In the genomic region with DNA sequence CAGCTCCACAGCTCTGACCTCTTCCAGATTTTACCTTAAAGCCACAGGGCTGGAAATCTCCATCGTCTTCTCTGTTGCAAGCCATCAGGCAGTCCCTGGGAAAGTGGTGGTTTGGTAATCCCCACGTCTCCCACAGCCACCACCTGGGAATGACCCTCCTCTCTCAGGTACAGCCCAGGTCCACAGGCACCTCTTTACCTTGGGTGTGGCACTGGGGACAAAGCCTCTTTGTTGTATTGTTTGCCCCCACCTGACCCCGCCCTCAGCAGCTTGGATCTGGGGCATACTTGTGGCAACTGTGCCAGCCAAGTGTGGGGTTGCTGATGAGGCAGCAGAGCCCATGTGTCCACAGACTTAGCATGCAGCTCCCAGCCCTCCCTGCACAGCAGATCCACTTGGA, we compare ENCODE assay signal across 23 cellular contexts.
A peak's percentile ranks its signal among the peaks of the same experiment; 100 is the strongest.
DNase-seq lines count a peak whose midpoint lies in the region; ATAC-seq and TF ChIP-seq lines count a peak whose summit lies in the region.
"Had no signal": no experiment of that assay in that cellular context is flagged by ENCODE, and none has a peak within 500 bp of the region (broad histone marks: within the 10 kb centered on the region; RNA-seq: fewer than 3 reads in every experiment).

No MANE protein-coding gene starts in this region.

- peak; percentile 6 for TF ChIP-seq EP300 in transverse colon (IDR thresholded peaks at IDR 0.05; ENCODE audit: low read depth)

- H3K4me3 ChIP-seq in hepatocyte: no peak overlapping the region
- peak overlapping the region in 2 of 4 donors; percentile 12 to 15 for H3K4me3 ChIP-seq in transverse colon
- H3K4me3 ChIP-seq: gastrocnemius medialis, lung, Peyer's patch, smooth muscle cell, thoracic aorta, uterus had no signal

- H3K4me1 ChIP-seq in hepatocyte (ENCODE audit: insufficient read depth) (peaks cover 12% of the 10 kb centered on the region), transverse colon (peaks cover 0 to 48% (median 28%) of the 10 kb centered on the region in 4 donors)
- H3K4me1 ChIP-seq: parathyroid adenoma, uterus had no signal

- ATAC-seq in GM21423 (IDR thresholded peaks at IDR 0.05; ENCODE audit: unreplicated experiment): no peak
- ATAC-seq: gastrocnemius medialis had no signal

- H3K27ac Mint-ChIP-seq in activated naive CD8-positive, alpha-beta T cell: peak overlapping the region; percentile 1
- no peak overlapping the region for H3K27ac Mint-ChIP-seq in activated naive CD8-positive, alpha-beta T cell treated with anti-CD3 and anti-CD28 coated beads for 36 hours
- peak overlapping the region; percentile 96 for H3K27ac Mint-ChIP-seq in T-helper 2 cell treated with Interferon-gamma antibody and Interleukin-4, amounts not matched to agents 5 μg/mL and 100 μg/mL, for 36 hours
- H3K27ac Mint-ChIP-seq: stimulated activated naive CD8-positive, alpha-beta T cell treated with anti-CD3 and anti-CD28 coated beads, Interleukin-15, Interleukin-2, amounts not matched to agents 100 ng/mL and 50 ng/mL, for 24 hours had no signal

- no peak overlapping the region for H3K27ac ChIP-seq in hepatocyte
- peak overlapping the region; percentile 62 to 83 (median 80) for H3K27ac ChIP-seq in transverse colon
- H3K27ac ChIP-seq: gastrocnemius medialis, HL-60, parathyroid adenoma, thoracic aorta, uterus had no signal

- H3K9me2 ChIP-seq in hepatocyte (replicated peaks; ENCODE audit: insufficient read depth): no peaks in the 10 kb centered on the region

- H3K4me3 Mint-ChIP-seq in activated naive CD8-positive, alpha-beta T cell: no peak overlapping the region
- H3K4me3 Mint-ChIP-seq in activated naive CD8-positive, alpha-beta T cell treated with anti-CD3 and anti-CD28 coated beads for 36 hours: no peak overlapping the region
- H3K4me3 Mint-ChIP-seq in T-helper 2 cell treated with Interferon-gamma antibody and Interleukin-4, amounts not matched to agents 5 μg/mL and 100 μg/mL, for 36 hours: peak overlapping the region; percentile 71
- H3K4me3 Mint-ChIP-seq: central memory CD8-positive, alpha-beta T cell; stimulated activated naive CD8-positive, alpha-beta T cell treated with anti-CD3 and anti-CD28 coated beads, Interleukin-15, Interleukin-2, amounts not matched to agents 100 ng/mL and 50 ng/mL, for 24 hours had no signal

- in situ Hi-C loops in transverse colon (cut with MboI; ENCODE audit: low pct_ligation_motif_present in 1 of 4, low pct_unique_long_range_greater_than_20kb in 1 of 4, low sequenced_read_pairs in 3 of 4): no loop called here

- H3K36me3 ChIP-seq in hepatocyte (replicated peaks; ENCODE audit: insufficient read depth, low read depth) (no peaks in the 10 kb centered on the region), transverse colon (no peaks in the 10 kb centered on the region)
- H3K36me3 ChIP-seq: gastrocnemius medialis, Peyer's patch, thoracic aorta, uterus had no signal

- TF ChIP-seq CTCF in hepatocyte (IDR thresholded peaks at IDR 0.05; ENCODE audit: poor library complexity) (no peak), transverse colon (IDR thresholded peaks at IDR 0.05) (no peak)

- H3K36me3 Mint-ChIP-seq in activated naive CD8-positive, alpha-beta T cell: no peaks in the 10 kb centered on the region
- H3K36me3 Mint-ChIP-seq in activated naive CD8-positive, alpha-beta T cell treated with anti-CD3 and anti-CD28 coated beads for 36 hours: peaks cover 3% of the 10 kb centered on the region
- peaks cover 30% of the 10 kb centered on the region for H3K36me3 Mint-ChIP-seq in T-helper 2 cell treated with Interferon-gamma antibody and Interleukin-4, amounts not matched to agents 5 μg/mL and 100 μg/mL, for 36 hours (ENCODE audit: low read depth)

- H3K4me2 ChIP-seq in hepatocyte: no peak overlapping the region
- H3K4me2 ChIP-seq: smooth muscle cell had no signal

- peaks cover 19% of the 10 kb centered on the region for H3K4me1 Mint-ChIP-seq in activated naive CD8-positive, alpha-beta T cell (ENCODE audit: low read depth)
- peaks cover 31% of the 10 kb centered on the region for H3K4me1 Mint-ChIP-seq in activated naive CD8-positive, alpha-beta T cell treated with anti-CD3 and anti-CD28 coated beads for 36 hours
- H3K4me1 Mint-ChIP-seq in T-helper 2 cell treated with Interferon-gamma antibody and Interleukin-4, amounts not matched to agents 5 μg/mL and 100 μg/mL, for 36 hours (ENCODE audit: low read depth): peaks cover 87% of the 10 kb centered on the region
- H3K4me1 Mint-ChIP-seq: central memory CD8-positive, alpha-beta T cell had no signal

- DNase-seq in activated naive CD8-positive, alpha-beta T cell treated with anti-CD3 and anti-CD28 coated beads for 36 hours: no peak
- DNase-seq in T-helper 2 cell treated with Interferon-gamma antibody and Interleukin-4, amounts not matched to agents 5 μg/mL and 100 μg/mL, for 36 hours (ENCODE audit: low spot score): no peak
- peak; percentile 6 for DNase-seq in hepatocyte (ENCODE audit: low spot score)
- DNase-seq in transverse colon: peak; percentile 82
- DNase-seq in islet precursor cell: no peak
- DNase-seq in cerebellar nuclear complex (lab: John Stamatoyannopoulos, UW): no peak
- DNase-seq: dermis blood vessel endothelial cell, gastrocnemius medialis, KBM-7, NCI-H1105, NCI-H1930, Peyer's patch, SHP77, uterus had no signal

- H3K79me2 ChIP-seq in hepatocyte: no peaks in the 10 kb centered on the region
- H3K79me2 ChIP-seq: parathyroid adenoma had no signal

- no peak overlapping the region for H2AFZ ChIP-seq in hepatocyte
- H2AFZ ChIP-seq: parathyroid adenoma had no signal

- 75% methylated on average over 3 of the region's 3 CpGs for WGBS in hepatocyte (ENCODE audit: low lambda C conversion rate, missing lambda C conversion rate)
- 53 to 83% methylated on average over 1 to 3 of the region's 3 CpGs for WGBS in transverse colon (ENCODE audit: low coverage in 1 of 2), 2 donors

- intact Hi-C loops in transverse colon (cut with DNase I; ENCODE audit: low total_unique reads): no loop called here

- peak; percentile 63 for TF ChIP-seq POLR2A in transverse colon (IDR thresholded peaks at IDR 0.05)

- H3K9me3 Mint-ChIP-seq in activated naive CD8-positive, alpha-beta T cell (ENCODE audit: low read depth): peaks cover 4% of the 10 kb centered on the region
- H3K9me3 Mint-ChIP-seq in activated naive CD8-positive, alpha-beta T cell treated with anti-CD3 and anti-CD28 coated beads for 36 hours: peaks cover 5% of the 10 kb centered on the region
- H3K9me3 Mint-ChIP-seq in T-helper 2 cell treated with Interferon-gamma antibody and Interleukin-4, amounts not matched to agents 5 μg/mL and 100 μg/mL, for 36 hours: peaks cover 17% of the 10 kb centered on the region
- H3K9me3 Mint-ChIP-seq: central memory CD8-positive, alpha-beta T cell; stimulated activated naive CD8-positive, alpha-beta T cell treated with anti-CD3 and anti-CD28 coated beads, Interleukin-15, Interleukin-2, amounts not matched to agents 100 ng/mL and 50 ng/mL, for 24 hours had no signal

- H3K27me3 ChIP-seq in hepatocyte (no peaks in the 10 kb centered on the region), transverse colon (no peaks in the 10 kb centered on the region)
- H3K27me3 ChIP-seq: gastrocnemius medialis, Peyer's patch, uterus had no signal

- H3K9me3 ChIP-seq in hepatocyte (ENCODE audit: low read depth): no peaks in the 10 kb centered on the region
- no peaks in the 10 kb centered on the region for H3K9me3 ChIP-seq in transverse colon
- H3K9me3 ChIP-seq: gastrocnemius medialis, Peyer's patch, thoracic aorta, uterus had no signal

- no peaks in the 10 kb centered on the region for H3K27me3 Mint-ChIP-seq in activated naive CD8-positive, alpha-beta T cell
- peaks cover 19% of the 10 kb centered on the region for H3K27me3 Mint-ChIP-seq in activated naive CD8-positive, alpha-beta T cell treated with anti-CD3 and anti-CD28 coated beads for 36 hours
- no peaks in the 10 kb centered on the region for H3K27me3 Mint-ChIP-seq in T-helper 2 cell treated with Interferon-gamma antibody and Interleukin-4, amounts not matched to agents 5 μg/mL and 100 μg/mL, for 36 hours (ENCODE audit: low read depth)
- H3K27me3 Mint-ChIP-seq: central memory CD8-positive, alpha-beta T cell had no signal

- H4K20me1 ChIP-seq in hepatocyte (ENCODE audit: insufficient read depth, poor library complexity, severe bottlenecking): no peaks in the 10 kb centered on the region

Comparison
In these comparisons a context has a peak if more than half of its experiments do, and no peak if none do; other contexts are left out.
1. DNase-seq: peak in hepatocyte (single experiment) and transverse colon (single experiment); none in activated naive CD8-positive, alpha-beta T cell treated with anti-CD3 and anti-CD28 coated beads for 36 hours (single experiment), T-helper 2 cell treated with Interferon-gamma antibody and Interleukin-4, amounts not matched to agents 5 μg/mL and 100 μg/mL, for 36 hours (single experiment), islet precursor cell (single experiment) and cerebellar nuclear complex (0 of 2).